Comparison of ENCODE assay signal across 36 cellular contexts in the genomic region with DNA sequence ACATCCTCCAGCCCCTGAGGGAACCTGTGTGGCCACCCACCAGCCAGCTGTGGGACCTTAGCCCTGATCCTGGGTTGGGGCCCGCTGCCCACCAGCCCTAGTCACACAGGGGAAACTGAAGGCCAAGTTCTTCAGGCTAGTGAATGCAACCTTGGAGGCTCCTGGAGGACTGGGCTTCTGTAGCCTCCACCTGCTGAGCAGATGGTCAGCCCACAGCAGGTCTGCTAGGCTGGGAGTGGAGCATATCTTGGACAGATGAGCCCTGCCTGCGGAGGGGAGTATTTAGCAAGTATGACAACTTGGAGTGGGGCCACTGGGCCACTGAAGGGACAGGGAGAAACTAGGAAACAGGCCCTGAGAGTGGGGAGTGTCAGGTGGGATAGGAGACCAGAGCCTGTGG. TPM values are rescaled to one million over a fixed set of nuclear protein-coding genes. Genes with fewer than 3 reads are reported as not detected.
"Had no signal": no experiment of that assay in that cellular context is flagged by ENCODE, and none has a peak within 500 bp of the region (broad histone marks: within the 10 kb centered on the region; RNA-seq: fewer than 3 reads in every experiment).

No MANE protein-coding gene starts in this region.

- H3K27ac Mint-ChIP-seq: activated naive CD8-positive, alpha-beta T cell treated with anti-CD3 and anti-CD28 coated beads for 36 hours; activated T-cell treated with anti-CD3 and anti-CD28 coated beads, Interleukin-2, amount 50 U/mL, for 72 hours; natural killer cell treated with Interleukin-12 subunit alpha and Interleukin-12 subunit beta and Interleukin-15 and Interleukin-18, amount 100 ng/mL, for 72 hours; T-helper 2 cell treated with Interferon-gamma antibody and Interleukin-4, amounts not matched to agents 5 μg/mL and 100 μg/mL, for 36 hours had no signal

- H3K27me3 Mint-ChIP-seq: natural killer cell treated with Interleukin-12 subunit alpha and Interleukin-12 subunit beta and Interleukin-15 and Interleukin-18, amount 100 ng/mL, for 72 hours had no signal

- H3K36me3 ChIP-seq: adrenal gland, gastroesophageal sphincter, left ventricle myocardium inferior, pancreas, transverse colon had no signal

- H3K4me3 ChIP-seq: adrenal gland, body of pancreas, gastroesophageal sphincter, hepatocyte, left ventricle myocardium inferior, lung, mucosa of descending colon, pancreas, psoas muscle, smooth muscle cell, testis, transverse colon had no signal

- H3K27ac ChIP-seq: adrenal gland, body of pancreas, gastroesophageal sphincter, hepatocyte, left ventricle myocardium inferior, pancreas, psoas muscle, testis had no signal

- ATAC-seq: activated T-cell treated with anti-CD3 and anti-CD28 coated beads, Interleukin-2, amount 50 U/mL, for 72 hours; body of pancreas; effector memory CD8-positive, alpha-beta T cell; gastroesophageal sphincter; pancreas had no signal

- H3K9me3 Mint-ChIP-seq: activated naive CD8-positive, alpha-beta T cell treated with anti-CD3 and anti-CD28 coated beads for 36 hours; activated T-cell treated with anti-CD3 and anti-CD28 coated beads, Interleukin-2, amount 50 U/mL, for 72 hours; effector memory CD8-positive, alpha-beta T cell; natural killer cell treated with Interleukin-12 subunit alpha and Interleukin-12 subunit beta and Interleukin-15 and Interleukin-18, amount 100 ng/mL, for 72 hours; T-helper 2 cell treated with Interferon-gamma antibody and Interleukin-4, amounts not matched to agents 5 μg/mL and 100 μg/mL, for 36 hours had no signal

- H3K9me3 ChIP-seq: adrenal gland, body of pancreas, gastroesophageal sphincter, left ventricle myocardium inferior, mucosa of descending colon, pancreas, psoas muscle, testis, transverse colon had no signal

- H3K4me3 Mint-ChIP-seq: activated naive CD8-positive, alpha-beta T cell treated with anti-CD3 and anti-CD28 coated beads for 36 hours; activated T-cell treated with anti-CD3 and anti-CD28 coated beads, Interleukin-2, amount 50 U/mL, for 72 hours; effector memory CD8-positive, alpha-beta T cell; natural killer cell treated with Interleukin-12 subunit alpha and Interleukin-12 subunit beta and Interleukin-15 and Interleukin-18, amount 100 ng/mL, for 72 hours; T-helper 2 cell treated with Interferon-gamma antibody and Interleukin-4, amounts not matched to agents 5 μg/mL and 100 μg/mL, for 36 hours had no signal

- H3K4me1 ChIP-seq: adrenal gland, body of pancreas, gastroesophageal sphincter, pancreas, psoas muscle, testis, transverse colon had no signal

- H3K27me3 ChIP-seq: adrenal gland, body of pancreas, hepatocyte, pancreas, testis, transverse colon had no signal

- DNase-seq: activated CD4-positive, alpha-beta T cell treated with anti-CD3 and anti-CD28 coated beads for 4 hours; activated CD4-positive, alpha-beta T cell treated with anti-CD3 and anti-CD28 coated beads, Interleukin-2, amount 50 U/mL, for 4 hours; activated naive CD4-positive, alpha-beta T cell; activated naive CD8-positive, alpha-beta T cell treated with anti-CD3 and anti-CD28 coated beads for 36 hours; activated T-cell treated with anti-CD3 and anti-CD28 coated beads for 4 hours; activated T-cell treated with anti-CD3 and anti-CD28 coated beads, Interleukin-2, amount 50 U/mL, for 72 hours; adrenal gland; aorta; body of pancreas; cortex of kidney; effector memory CD8-positive, alpha-beta T cell; islet precursor cell; left ventricle myocardium inferior; mucosa of descending colon; pancreas; psoas muscle; stimulated activated CD4-positive, alpha-beta T cell treated with anti-CD3 and anti-CD28 coated beads, Interleukin-1b, Interleukin-23, amount 100 ng/mL, for 48 hours; stimulated activated CD4-positive, alpha-beta T cell treated with anti-CD3 and anti-CD28 coated beads, Interleukin-4, amount 100 ng/mL, for 4 hours; stimulated activated CD8-positive, alpha-beta memory T cell treated with anti-CD3 and anti-CD28 coated beads, Interleukin-4, amount 100 ng/mL, for 48 hours; stimulated activated naive CD4-positive, alpha-beta T cell treated with Interleukin-2 at 50 U/mL for 16 hours; T-helper 1 cell; testis; transverse colon had no signal

- H3K36me3 Mint-ChIP-seq: activated naive CD8-positive, alpha-beta T cell treated with anti-CD3 and anti-CD28 coated beads for 36 hours; natural killer cell treated with Interleukin-12 subunit alpha and Interleukin-12 subunit beta and Interleukin-15 and Interleukin-18, amount 100 ng/mL, for 72 hours had no signal

RNA-seq across cellular contexts. Expression of a gene that starts 4.1 kb away (rescaled TPM):
- total RNA-seq: aorta; body of pancreas; cerebellum; endothelial cell of umbilical vein; fibroblast of lung; fibroblast of villous mesenchyme; hepatocyte; left ventricle myocardium inferior; mucosa of descending colon; myocyte; natural killer cell treated with Interleukin-12 subunit alpha and Interleukin-12 subunit beta and Interleukin-15 and Interleukin-18, amount 100 ng/mL, for 72 hours; smooth muscle cell; transverse colon; urinary bladder had no signal
- polyA plus RNA-seq: aorta, fibroblast of lung, hepatocyte, pancreas, smooth muscle cell had no signal

RNA-seq across cellular contexts. Expression of a gene that starts 23.1 kb away (rescaled TPM):
- total RNA-seq: fibroblast of lung, hepatocyte, smooth muscle cell had no signal
- polyA plus RNA-seq: fibroblast of lung, hepatocyte, smooth muscle cell had no signal

RNA-seq across cellular contexts. Expression of a gene that starts 39.5 kb away (rescaled TPM):
- total RNA-seq: activated naive CD8-positive, alpha-beta T cell treated with anti-CD3 and anti-CD28 coated beads for 36 hours; activated T-cell treated with anti-CD3 and anti-CD28 coated beads, Interleukin-2, amount 50 U/mL, for 72 hours; adrenal gland; aorta; body of pancreas; cerebellum; endothelial cell of umbilical vein; fibroblast of lung; gastroesophageal sphincter; hepatocyte; left ventricle myocardium inferior; lung; mesenteric fat pad; mucosa of descending colon; myocyte; natural killer cell treated with Interleukin-12 subunit alpha and Interleukin-12 subunit beta and Interleukin-15 and Interleukin-18, amount 100 ng/mL, for 72 hours; pancreas; psoas muscle; smooth muscle cell; transverse colon; urinary bladder had no signal
- polyA plus RNA-seq: adrenal gland, aorta, endothelial cell of umbilical vein, fibroblast of lung, hepatocyte, lung, pancreas, smooth muscle cell, urinary bladder had no signal
